In the genomic region with DNA sequence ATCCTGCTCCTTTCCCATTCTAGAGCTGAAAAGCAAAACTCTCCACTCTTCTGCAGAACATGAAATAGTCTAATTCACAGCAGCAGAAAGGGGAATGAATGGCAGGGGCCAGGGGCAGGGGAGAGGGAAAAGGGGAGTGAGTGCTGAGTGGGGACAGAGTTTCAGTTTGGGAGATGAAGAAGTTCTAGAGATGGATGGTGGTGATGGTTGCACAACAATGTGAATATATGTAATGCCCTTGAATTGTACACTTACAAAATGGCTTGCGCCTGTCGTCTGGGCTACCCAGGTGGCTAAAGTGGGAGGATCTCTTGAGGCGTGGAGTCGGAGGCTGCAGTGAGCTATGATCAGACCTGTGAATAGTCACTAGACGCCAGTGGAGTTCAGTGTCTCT, we compare ENCODE assay signal across 8 cellular contexts.
DNase-seq lines count a peak whose midpoint lies in the region; ATAC-seq and TF ChIP-seq lines count a peak whose summit lies in the region.

No MANE protein-coding gene starts in this region.

- H3K27me3 Mint-ChIP-seq in activated naive CD4-positive, alpha-beta T cell treated with anti-CD3 and anti-CD28 coated beads for 36 hours (ENCODE audit: low read depth), result peaks cover 2% of the 10 kb centered on the region
- peaks cover 8% of the 10 kb centered on the region for H3K27me3 Mint-ChIP-seq in WTC11 (ENCODE audit: low read depth)

- POLR2A ChIA-PET in WTC11 (lab: Charles Lee), result no interaction called here
- POLR2A ChIA-PET in A673 (lab: Charles Lee; ENCODE audit: low non-redundant PET), result no interaction called here

- H3K4me1 Mint-ChIP-seq in activated naive CD4-positive, alpha-beta T cell treated with anti-CD3 and anti-CD28 coated beads for 36 hours (ENCODE audit: low read depth), result peaks cover 20% of the 10 kb centered on the region
- peaks cover 24% of the 10 kb centered on the region for H3K4me1 Mint-ChIP-seq in WTC11

- no peaks in the 10 kb centered on the region for H3K9me3 Mint-ChIP-seq in activated naive CD4-positive, alpha-beta T cell treated with anti-CD3 and anti-CD28 coated beads for 36 hours
- H3K9me3 Mint-ChIP-seq in WTC11, result peaks cover 11% of the 10 kb centered on the region

- no peaks in the 10 kb centered on the region for H3K27me3 ChIP-seq in layer of hippocampus (ENCODE audit: control insufficient read depth, insufficient read depth, low read length)
- no peaks in the 10 kb centered on the region for H3K27me3 ChIP-seq in thoracic aorta (replicated peaks; ENCODE audit: insufficient read depth)
- H3K27me3 ChIP-seq in A673 (replicated peaks; ENCODE audit: insufficient read depth, low read depth, low read length, poor library complexity), result no peaks in the 10 kb centered on the region

- ATAC-seq in WTC11 (no peak), thoracic aorta (ENCODE audit: insufficient number of reproducible peaks, low FRiP score, low read depth) (no peak)

- intact Hi-C loops in activated naive CD4-positive, alpha-beta T cell treated with anti-CD3 and anti-CD28 coated beads for 36 hours (cut with micrococcal nuclease), result no loop called here
- intact Hi-C loops in A673 (cut with micrococcal nuclease; ENCODE audit: unreplicated experiment), result no loop called here

- DNase-seq in activated naive CD4-positive, alpha-beta T cell treated with anti-CD3 and anti-CD28 coated beads for 36 hours, result no peak
- no peak for DNase-seq in activated naive CD4-positive, alpha-beta T cell (lab: John Stamatoyannopoulos, UW)
- DNase-seq in WTC11 (ENCODE audit: low spot score), result no peak
- no peak for DNase-seq in thoracic aorta (ENCODE audit: low spot score)
- DNase-seq in Kasumi-1 (lab: John Stamatoyannopoulos, UW), result no peak
- no peak for DNase-seq in A673 (ENCODE audit: low spot score)
- DNase-seq in NCI-H2081 treated with DMSO at 0.1 percent for 48 hours (lab: John Stamatoyannopoulos, UW), result no peak

- peak overlapping the region; percentile 46 for H3K27ac ChIP-seq in layer of hippocampus (ENCODE audit: low read depth, low read length)
- H3K27ac ChIP-seq in thoracic aorta, result peak overlapping the region; percentile 15 to 77
- H3K27ac ChIP-seq in A673 (ENCODE audit: low read depth, low read length, poor library complexity, severe bottlenecking), result no peak overlapping the region

- no peak overlapping the region for H3K27ac Mint-ChIP-seq in activated naive CD4-positive, alpha-beta T cell treated with anti-CD3 and anti-CD28 coated beads for 36 hours
- H3K27ac Mint-ChIP-seq in WTC11, result no peak overlapping the region

- H3K9me3 ChIP-seq in thoracic aorta, result no peaks in the 10 kb centered on the region
- no peaks in the 10 kb centered on the region for H3K9me3 ChIP-seq in A673 (ENCODE audit: low read depth, low read length, poor library complexity, severe bottlenecking)

- no peaks in the 10 kb centered on the region for H3K36me3 ChIP-seq in thoracic aorta
- no peaks in the 10 kb centered on the region for H3K36me3 ChIP-seq in A673 (ENCODE audit: insufficient read depth, low read length, poor library complexity, severe bottlenecking)

- peaks cover 11 to 14% of the 10 kb centered on the region in 2 donors for H3K4me1 ChIP-seq in thoracic aorta (ENCODE audit: control insufficient read depth in 1 of 2, low read depth in 2 of 2)
- peaks cover 15% of the 10 kb centered on the region for H3K4me1 ChIP-seq in A673 (ENCODE audit: insufficient read depth, low read length, poor library complexity, severe bottlenecking)

- peak overlapping the region; percentile 26 for H3K4me3 Mint-ChIP-seq in activated naive CD4-positive, alpha-beta T cell treated with anti-CD3 and anti-CD28 coated beads for 36 hours
- H3K4me3 Mint-ChIP-seq in WTC11, result peak overlapping the region; percentile 67

- H3K4me3 ChIP-seq in thoracic aorta (peak overlapping the region; percentile 70), A673 (ENCODE audit: low read depth, low read length, poor library complexity, severe bottlenecking) (no peak overlapping the region)

- BruUV-seq in A673 (replicated peaks; lab: Mats Ljungman, UMichigan), result no TSS peak

- no peaks in the 10 kb centered on the region for H3K36me3 Mint-ChIP-seq in activated naive CD4-positive, alpha-beta T cell treated with anti-CD3 and anti-CD28 coated beads for 36 hours (ENCODE audit: low read depth)
- H3K36me3 Mint-ChIP-seq in WTC11, result no peaks in the 10 kb centered on the region

- TF ChIP-seq CTCF in WTC11 (IDR thresholded peaks at IDR 0.05) (no peak), thoracic aorta (IDR thresholded peaks at IDR 0.05) (no peak), A673 (conservative IDR thresholded peaks at IDR 0.05; ENCODE audit: low read depth, low read length) (no peak)

- CTCF ChIA-PET in activated naive CD4-positive, alpha-beta T cell treated with anti-CD3 and anti-CD28 coated beads for 36 hours (lab: Charles Lee), result no interaction called here
- CTCF ChIA-PET in WTC11 (lab: Charles Lee), result interaction anchor here (4.0 kb wide), 1 partner anchor 217 kb away, joined by 23 read pairs; no protein-coding TSS in a partner anchor
- CTCF ChIA-PET in A673 (lab: Charles Lee), result no interaction called here

TF ChIP-seq in WTC11, 78 proteins besides CTCF, POLR2A, EP300 and RAD21:
- TF ChIP-seq, protein P1, sequence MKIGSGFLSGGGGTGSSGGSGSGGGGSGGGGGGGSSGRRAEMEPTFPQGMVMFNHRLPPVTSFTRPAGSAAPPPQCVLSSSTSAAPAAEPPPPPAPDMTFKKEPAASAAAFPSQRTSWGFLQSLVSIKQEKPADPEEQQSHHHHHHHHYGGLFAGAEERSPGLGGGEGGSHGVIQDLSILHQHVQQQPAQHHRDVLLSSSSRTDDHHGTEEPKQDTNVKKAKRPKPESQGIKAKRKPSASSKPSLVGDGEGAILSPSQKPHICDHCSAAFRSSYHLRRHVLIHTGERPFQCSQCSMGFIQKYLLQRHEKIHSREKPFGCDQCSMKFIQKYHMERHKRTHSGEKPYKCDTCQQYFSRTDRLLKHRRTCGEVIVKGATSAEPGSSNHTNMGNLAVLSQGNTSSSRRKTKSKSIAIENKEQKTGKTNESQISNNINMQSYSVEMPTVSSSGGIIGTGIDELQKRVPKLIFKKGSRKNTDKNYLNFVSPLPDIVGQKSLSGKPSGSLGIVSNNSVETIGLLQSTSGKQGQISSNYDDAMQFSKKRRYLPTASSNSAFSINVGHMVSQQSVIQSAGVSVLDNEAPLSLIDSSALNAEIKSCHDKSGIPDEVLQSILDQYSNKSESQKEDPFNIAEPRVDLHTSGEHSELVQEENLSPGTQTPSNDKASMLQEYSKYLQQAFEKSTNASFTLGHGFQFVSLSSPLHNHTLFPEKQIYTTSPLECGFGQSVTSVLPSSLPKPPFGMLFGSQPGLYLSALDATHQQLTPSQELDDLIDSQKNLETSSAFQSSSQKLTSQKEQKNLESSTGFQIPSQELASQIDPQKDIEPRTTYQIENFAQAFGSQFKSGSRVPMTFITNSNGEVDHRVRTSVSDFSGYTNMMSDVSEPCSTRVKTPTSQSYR (CRISPR knock-in tag; IDR thresholded peaks at IDR 0.05), result no peak
- TF ChIP-seq FOXK1 (CRISPR knock-in tag; IDR thresholded peaks at IDR 0.05) (no peak), ZNF671 (CRISPR knock-in tag; IDR thresholded peaks at IDR 0.05) (no peak), NFE2L1 (CRISPR knock-in tag; IDR thresholded peaks at IDR 0.05) (no peak), KAT7 (CRISPR knock-in tag; IDR thresholded peaks at IDR 0.05; ENCODE audit: borderline replicate concordance) (no peak), TP53 (CRISPR knock-in tag; IDR thresholded peaks at IDR 0.05) (no peak), OVOL2 (CRISPR knock-in tag; IDR thresholded peaks at IDR 0.05; ENCODE audit: borderline replicate concordance) (no peak), NFATC4 (CRISPR knock-in tag; IDR thresholded peaks at IDR 0.05) (no peak), JUN (CRISPR knock-in tag; IDR thresholded peaks at IDR 0.05) (no peak), FOXP1 (CRISPR knock-in tag; IDR thresholded peaks at IDR 0.05; ENCODE audit: borderline replicate concordance) (no peak), RORB (CRISPR knock-in tag; IDR thresholded peaks at IDR 0.05) (no peak), SMAD3 (CRISPR knock-in tag; IDR thresholded peaks at IDR 0.05; ENCODE audit: borderline replicate concordance) (no peak)
- TF ChIP-seq, protein P2, sequence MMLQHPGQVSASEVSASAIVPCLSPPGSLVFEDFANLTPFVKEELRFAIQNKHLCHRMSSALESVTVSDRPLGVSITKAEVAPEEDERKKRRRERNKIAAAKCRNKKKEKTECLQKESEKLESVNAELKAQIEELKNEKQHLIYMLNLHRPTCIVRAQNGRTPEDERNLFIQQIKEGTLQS (CRISPR knock-in tag; conservative IDR thresholded peaks at IDR 0.05), result no peak
- TF ChIP-seq, protein P3, sequence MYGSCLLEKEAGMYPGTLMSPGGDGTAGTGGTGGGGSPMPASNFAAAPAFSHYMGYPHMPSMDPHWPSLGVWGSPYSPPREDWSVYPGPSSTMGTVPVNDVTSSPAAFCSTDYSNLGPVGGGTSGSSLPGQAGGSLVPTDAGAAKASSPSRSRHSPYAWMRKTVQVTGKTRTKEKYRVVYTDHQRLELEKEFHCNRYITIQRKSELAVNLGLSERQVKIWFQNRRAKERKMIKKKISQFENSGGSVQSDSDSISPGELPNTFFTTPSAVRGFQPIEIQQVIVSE (CRISPR knock-in tag; IDR thresholded peaks at IDR 0.05; ENCODE audit: borderline replicate concordance), result no peak
- TF ChIP-seq, protein P4, sequence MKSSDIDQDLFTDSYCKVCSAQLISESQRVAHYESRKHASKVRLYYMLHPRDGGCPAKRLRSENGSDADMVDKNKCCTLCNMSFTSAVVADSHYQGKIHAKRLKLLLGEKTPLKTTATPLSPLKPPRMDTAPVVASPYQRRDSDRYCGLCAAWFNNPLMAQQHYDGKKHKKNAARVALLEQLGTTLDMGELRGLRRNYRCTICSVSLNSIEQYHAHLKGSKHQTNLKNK (CRISPR knock-in tag; IDR thresholded peaks at IDR 0.05), result no peak
